ENCODE assay signal across 10 cellular contexts in genomic region chr7:117157121-117157870, GRCh38.
A peak's percentile ranks its signal among the peaks of the same experiment; 100 is the strongest.
DNase-seq lines count a peak whose midpoint lies in the region; ATAC-seq and TF ChIP-seq lines count a peak whose summit lies in the region.
"Had no signal": no experiment of that assay in that cellular context is flagged by ENCODE, and none has a peak within 500 bp of the region (broad histone marks: within the 10 kb centered on the region; RNA-seq: fewer than 3 reads in every experiment).

No MANE protein-coding gene starts in this region.

- H3K4me3 Mint-ChIP-seq in T-helper 2 cell treated with Interferon-gamma antibody and Interleukin-4, amounts not matched to agents 5 μg/mL and 100 μg/mL, for 36 hours: no peak overlapping the region
- H3K4me3 Mint-ChIP-seq: natural killer cell had no signal

- no peak for TF ChIP-seq POLR2A in ovary (IDR thresholded peaks at IDR 0.05)

- H3K9me3 Mint-ChIP-seq in T-helper 2 cell treated with Interferon-gamma antibody and Interleukin-4, amounts not matched to agents 5 μg/mL and 100 μg/mL, for 36 hours: no peaks in the 10 kb centered on the region
- H3K9me3 Mint-ChIP-seq: natural killer cell had no signal

- POLR2A ChIA-PET in Panc1 (lab: Charles Lee): no interaction called here

- H3K4me3 ChIP-seq in Panc1 (ENCODE audit: low read depth in 2 of 2, low read length in 2 of 2): no peak overlapping the region
- no peak overlapping the region for H3K4me3 ChIP-seq in ovary

- TF ChIP-seq CTCF in Panc1 (IDR thresholded peaks at IDR 0.05): peak; percentile 16; the same call in 1 of the 2 replicates
- TF ChIP-seq CTCF in ovary (IDR thresholded peaks at IDR 0.05): no peak

- peak; percentile 22 for DNase-seq in DMS 273 treated with DMSO at 0.1 percent for 48 hours (lab: John Stamatoyannopoulos, UW)
- DNase-seq in Panc1 (ENCODE audit: low read depth, low spot score): no peak
- peak; percentile 92 for DNase-seq in fibroblast of gingiva (ENCODE audit: low read depth)
- DNase-seq in ovary: peak; percentile 16 to 54 (median 33)
- DNase-seq in activated naive CD4-positive, alpha-beta T cell (lab: John Stamatoyannopoulos, UW): no peak
- no peak for DNase-seq in T-helper 2 cell treated with Interferon-gamma antibody and Interleukin-4, amounts not matched to agents 5 μg/mL and 100 μg/mL, for 36 hours (ENCODE audit: low spot score)
- no peak for DNase-seq in left colon
- no peak for DNase-seq in NCI-H2171 treated with DMSO at 0.1 percent for 48 hours (lab: John Stamatoyannopoulos, UW)
- DNase-seq: natural killer cell had no signal

- H3K4me1 ChIP-seq in Panc1 (ENCODE audit: control insufficient read depth, insufficient read depth, low read length): no peaks in the 10 kb centered on the region
- H3K4me1 ChIP-seq in ovary (ENCODE audit: insufficient read depth): peaks cover 4% of the 10 kb centered on the region

- BruUV-seq in Panc1 (replicated peaks; lab: Mats Ljungman, UMichigan): no TSS peak

- TF ChIP-seq EP300 in ovary (IDR thresholded peaks at IDR 0.05): no peak

- no peaks in the 10 kb centered on the region for H3K27me3 Mint-ChIP-seq in T-helper 2 cell treated with Interferon-gamma antibody and Interleukin-4, amounts not matched to agents 5 μg/mL and 100 μg/mL, for 36 hours (ENCODE audit: low read depth)

- intact Hi-C loops in Panc1 (cut with micrococcal nuclease; ENCODE audit: unreplicated experiment): no loop called here
- intact Hi-C loops in ovary (cut with DNase I): no loop called here
- intact Hi-C loops in left colon (cut with DNase I, micrococcal nuclease): no loop called here

- CTCF ChIA-PET in Panc1 (lab: Charles Lee): no interaction called here

- H3K9me3 ChIP-seq in Panc1 (ENCODE audit: control insufficient read depth, insufficient read depth, low read depth, low read length) (no peaks in the 10 kb centered on the region), ovary (no peaks in the 10 kb centered on the region)

- ATAC-seq in Panc1 (no peak), left colon (no peak)

- in situ Hi-C loops in Panc1 (cut with HindIII; ENCODE audit: low pct_unique_long_range_greater_than_20kb, low sequenced_read_pairs): no loop called here

- 38 to 45% (median 38%) methylated on average over 4 of the region's 4 CpGs for WGBS in ovary, 3 donors

- H3K27ac ChIP-seq in Panc1 (ENCODE audit: low read length): no peak overlapping the region
- H3K27ac ChIP-seq in ovary: no peak overlapping the region
- H3K27ac ChIP-seq: KMS-11 had no signal

- no peaks in the 10 kb centered on the region for H3K36me3 ChIP-seq in Panc1 (ENCODE audit: control insufficient read depth, insufficient read depth, low read length)
- H3K36me3 ChIP-seq in ovary: no peaks in the 10 kb centered on the region

- no peaks in the 10 kb centered on the region for H3K4me1 Mint-ChIP-seq in T-helper 2 cell treated with Interferon-gamma antibody and Interleukin-4, amounts not matched to agents 5 μg/mL and 100 μg/mL, for 36 hours (ENCODE audit: low read depth)
- H3K4me1 Mint-ChIP-seq: natural killer cell had no signal

- H3K27me3 ChIP-seq in Panc1 (ENCODE audit: control insufficient read depth, insufficient read depth, low read length): no peaks in the 10 kb centered on the region
- no peaks in the 10 kb centered on the region for H3K27me3 ChIP-seq in ovary

- H3K27ac Mint-ChIP-seq in T-helper 2 cell treated with Interferon-gamma antibody and Interleukin-4, amounts not matched to agents 5 μg/mL and 100 μg/mL, for 36 hours: no peak overlapping the region
- H3K27ac Mint-ChIP-seq: natural killer cell had no signal

- no peaks in the 10 kb centered on the region for H3K36me3 Mint-ChIP-seq in T-helper 2 cell treated with Interferon-gamma antibody and Interleukin-4, amounts not matched to agents 5 μg/mL and 100 μg/mL, for 36 hours (ENCODE audit: low read depth)
- H3K36me3 Mint-ChIP-seq: natural killer cell had no signal

Comparison
In these comparisons a context has a peak if more than half of its experiments do, and no peak if none do; other contexts are left out.
1. DNase-seq: peak in DMS 273 treated with DMSO at 0.1 percent for 48 hours (single experiment), fibroblast of gingiva (single experiment) and ovary (5 of 5); none in Panc1 (single experiment), activated naive CD4-positive, alpha-beta T cell (0 of 4), T-helper 2 cell treated with Interferon-gamma antibody and Interleukin-4, amounts not matched to agents 5 μg/mL and 100 μg/mL, for 36 hours (single experiment), left colon (0 of 2) and NCI-H2171 treated with DMSO at 0.1 percent for 48 hours (single experiment).